Comparison of ENCODE assay signal across 13 cellular contexts in genomic region chr1:101217148-101217547, GRCh38.
"Had no signal": no experiment of that assay in that cellular context is flagged by ENCODE, and none has a peak within 500 bp of the region (broad histone marks: within the 10 kb centered on the region; RNA-seq: fewer than 3 reads in every experiment).

No MANE protein-coding gene starts in this region.

- H3K9me3 ChIP-seq: left lung, ovary, sigmoid colon, spleen had no signal

- H3K27me3 ChIP-seq: brain microvascular endothelial cell, left lung, ovary, sigmoid colon, spleen had no signal

- H3K36me3 ChIP-seq: brain microvascular endothelial cell, left lung, ovary, sigmoid colon, spleen, WERI-Rb-1 had no signal

- H3K4me3 ChIP-seq: left lung, ovary, sigmoid colon, spleen had no signal

- H3K4me1 ChIP-seq: left lung had no signal

- H3K27ac ChIP-seq: brain microvascular endothelial cell, left lung, ovary, sigmoid colon, spleen, WERI-Rb-1 had no signal

- DNase-seq: activated CD4-positive, alpha-beta T cell treated with anti-CD3 and anti-CD28 coated beads, Interleukin-2, amount 50 U/mL, for 48 hours; activated naive CD4-positive, alpha-beta T cell treated with anti-CD3 and anti-CD28 coated beads for 36 hours; aorta; brain microvascular endothelial cell; cortex of kidney; erythroblast; foreskin melanocyte; left lung; ovary; sigmoid colon; spleen; stimulated activated naive CD4-positive, alpha-beta T cell; WERI-Rb-1 had no signal
